21 cellular contexts compared by ENCODE assay signal in genomic region chr4:130035391-130035790, GRCh38.
A peak's percentile ranks its signal among the peaks of the same experiment; 100 is the strongest.
DNase-seq lines count a peak whose midpoint lies in the region; ATAC-seq lines count a peak whose summit lies in the region.
"Had no signal": no experiment of that assay in that cellular context is flagged by ENCODE, and none has a peak within 500 bp of the region (broad histone marks: within the 10 kb centered on the region; RNA-seq: fewer than 3 reads in every experiment).

No MANE protein-coding gene starts in this region.

- H3K27me3 Mint-ChIP-seq in activated naive CD4-positive, alpha-beta T cell treated with anti-CD3 and anti-CD28 coated beads, Interleukin-2, amount 10 ng/mL, durations not matched to agents 7 days and 5 days: no peaks in the 10 kb centered on the region
- peaks cover 0 to 2% (median 0%) of the 10 kb centered on the region in 3 donors for H3K27me3 Mint-ChIP-seq in immature natural killer cell (ENCODE audit: low read depth in 3 of 3)
- H3K27me3 Mint-ChIP-seq: CD4-positive, alpha-beta T cell; CD8-positive, alpha-beta memory T cell had no signal

- H3K27ac Mint-ChIP-seq in activated naive CD4-positive, alpha-beta T cell treated with anti-CD3 and anti-CD28 coated beads, Interleukin-2, amount 10 ng/mL, durations not matched to agents 7 days and 5 days: no peak overlapping the region
- no peak overlapping the region for H3K27ac Mint-ChIP-seq in immature natural killer cell
- H3K27ac Mint-ChIP-seq: CD14-positive monocyte; CD4-positive, alpha-beta T cell; CD8-positive, alpha-beta memory T cell; HFFc6 had no signal

- no peaks in the 10 kb centered on the region for H3K36me3 Mint-ChIP-seq in activated naive CD4-positive, alpha-beta T cell treated with anti-CD3 and anti-CD28 coated beads, Interleukin-2, amount 10 ng/mL, durations not matched to agents 7 days and 5 days
- no peaks in the 10 kb centered on the region for H3K36me3 Mint-ChIP-seq in immature natural killer cell
- H3K36me3 Mint-ChIP-seq: CD14-positive monocyte; CD8-positive, alpha-beta memory T cell had no signal

- no peak overlapping the region for H3K4me3 Mint-ChIP-seq in activated naive CD4-positive, alpha-beta T cell treated with anti-CD3 and anti-CD28 coated beads, Interleukin-2, amount 10 ng/mL, durations not matched to agents 7 days and 5 days
- H3K4me3 Mint-ChIP-seq in immature natural killer cell: no peak overlapping the region
- H3K4me3 Mint-ChIP-seq: CD14-positive monocyte; CD4-positive, alpha-beta T cell; CD8-positive, alpha-beta memory T cell; HFFc6 had no signal

- ATAC-seq in HG03469 (IDR thresholded peaks at IDR 0.05; ENCODE audit: unreplicated experiment) (no peak), GM21381 (IDR thresholded peaks at IDR 0.05; ENCODE audit: unreplicated experiment) (no peak)
- ATAC-seq: A549 had no signal

- peaks cover 1% of the 10 kb centered on the region for H3K9me3 Mint-ChIP-seq in activated naive CD4-positive, alpha-beta T cell treated with anti-CD3 and anti-CD28 coated beads, Interleukin-2, amount 10 ng/mL, durations not matched to agents 7 days and 5 days
- peaks cover 0 to 42% (median 10%) of the 10 kb centered on the region in 6 donors for H3K9me3 Mint-ChIP-seq in immature natural killer cell
- H3K9me3 Mint-ChIP-seq: CD4-positive, alpha-beta T cell had no signal

- DNase-seq in EL (peak; percentile 48), RPMI7951 (ENCODE audit: low read depth) (peak; percentile 1), dedifferentiated amniotic fluid mesenchymal stem cell (ENCODE audit: extremely low spot score) (peak; percentile 78), foreskin melanocyte (peak; percentile 5), immature natural killer cell (no peak)
- DNase-seq in activated naive CD4-positive, alpha-beta T cell treated with anti-CD3 and anti-CD28 coated beads, Interleukin-2, amount 10 ng/mL, durations not matched to agents 7 days and 5 days: no peak
- DNase-seq: 8988T; ACHN; AML-193; BE2C; CD4-positive, alpha-beta T cell; CD8-positive, alpha-beta memory T cell; DMS 273 treated with DMSO at 0.1 percent for 48 hours; DMS79; GF-D8; GOT3; HFFc6 had no signal

- H3K4me1 Mint-ChIP-seq in activated naive CD4-positive, alpha-beta T cell treated with anti-CD3 and anti-CD28 coated beads, Interleukin-2, amount 10 ng/mL, durations not matched to agents 7 days and 5 days: no peaks in the 10 kb centered on the region
- no peaks in the 10 kb centered on the region for H3K4me1 Mint-ChIP-seq in immature natural killer cell
- H3K4me1 Mint-ChIP-seq: CD14-positive monocyte; CD8-positive, alpha-beta memory T cell had no signal

- CTCF ChIA-PET in activated naive CD4-positive, alpha-beta T cell treated with anti-CD3 and anti-CD28 coated beads, Interleukin-2, amount 10 ng/mL, durations not matched to agents 7 days and 5 days (lab: Charles Lee): no interaction called here

Comparison
In these comparisons a context has a peak if more than half of its experiments do, and no peak if none do; other contexts are left out.
1. DNase-seq: peak in EL (single experiment), RPMI7951 (single experiment), dedifferentiated amniotic fluid mesenchymal stem cell (single experiment) and foreskin melanocyte (single experiment); none in activated naive CD4-positive, alpha-beta T cell treated with anti-CD3 and anti-CD28 coated beads, Interleukin-2, amount 10 ng/mL, durations not matched to agents 7 days and 5 days (single experiment) and immature natural killer cell (0 of 3).